Comparison of ENCODE assay signal across 12 cellular contexts in genomic region chr17:48484850-48485249, GRCh38. TPM values are rescaled to one million over a fixed set of nuclear protein-coding genes. Genes with fewer than 3 reads are reported as not detected.
DNase-seq lines count a peak whose midpoint lies in the region; ATAC-seq and TF ChIP-seq lines count a peak whose summit lies in the region.
"Had no signal": no experiment of that assay in that cellular context is flagged by ENCODE, and none has a peak within 500 bp of the region (broad histone marks: within the 10 kb centered on the region; RNA-seq: fewer than 3 reads in every experiment).

No MANE protein-coding gene starts in this region.

- ATAC-seq in HCT116 (no peak), HG03342 (IDR thresholded peaks at IDR 0.05; ENCODE audit: unreplicated experiment) (no peak)

- H3K27me3 ChIP-seq in HCT116 (ENCODE audit: insufficient read depth, low read length), result no peaks in the 10 kb centered on the region

- DNase-seq in ACHN, result peak; percentile 96
- peak; percentile 49 for DNase-seq in HCT116 (ENCODE audit: low read depth, low spot score)
- DNase-seq in SKM-1 (lab: John Stamatoyannopoulos, UW; ENCODE audit: unreplicated experiment), result peak; percentile 32
- peak; percentile 22 for DNase-seq in fibroblast of villous mesenchyme (ENCODE audit: low read depth)
- no peak for DNase-seq in SW 1271 (lab: John Stamatoyannopoulos, UW)
- no peak for DNase-seq in nephron progenitor cell
- no peak for DNase-seq in SHP77 (lab: John Stamatoyannopoulos, UW)
- DNase-seq: activated CD4-positive, alpha-beta T cell treated with anti-CD3 and anti-CD28 coated beads for 48 hours; amniotic stem cell; CD4-positive, alpha-beta memory T cell; NCI-H2081 had no signal

- RAD21 ChIA-PET in HCT116 (lab: Charles Lee; ENCODE audit: low non-redundant PET in 1 of 2, low total read pairs in 2 of 2, uncharacterized antibody in 2 of 2, unreplicated experiment in 2 of 2), result no interaction called here

- no peak for TF ChIP-seq RAD21 in HCT116 (IDR thresholded peaks at IDR 0.05; ENCODE audit: low read depth)

- no peaks in the 10 kb centered on the region for H3K9me3 ChIP-seq in HCT116 (ENCODE audit: control insufficient read depth in 1 of 2, insufficient read depth in 1 of 2, low read depth in 1 of 2, low read length in 2 of 2)

- no peaks in the 10 kb centered on the region for H3K36me3 ChIP-seq in HCT116 (ENCODE audit: control insufficient read depth in 1 of 2, insufficient read depth in 2 of 2, low read length in 2 of 2)

- H3K27ac Mint-ChIP-seq in nephron progenitor cell, result no peak overlapping the region
- H3K27ac Mint-ChIP-seq: CD4-positive, alpha-beta memory T cell had no signal

- H3K4me3 Mint-ChIP-seq in nephron progenitor cell, result no peak overlapping the region
- H3K4me3 Mint-ChIP-seq: CD4-positive, alpha-beta memory T cell had no signal

- H3K9me3 Mint-ChIP-seq in nephron progenitor cell, result no peaks in the 10 kb centered on the region
- H3K9me3 Mint-ChIP-seq: CD4-positive, alpha-beta memory T cell had no signal

- no peaks in the 10 kb centered on the region for H4K20me1 ChIP-seq in HCT116 (ENCODE audit: insufficient read depth)

- peaks cover 25% of the 10 kb centered on the region for H3K27me3 Mint-ChIP-seq in nephron progenitor cell (ENCODE audit: low read depth, poor library complexity)

- POLR2A ChIA-PET in HCT116 (lab: Charles Lee), result interaction anchor here (0.6 kb wide), 1 partner anchor 11 kb away, joined by 3 read pairs; no protein-coding TSS in a partner anchor

- peaks cover 61% of the 10 kb centered on the region for H3K4me1 Mint-ChIP-seq in nephron progenitor cell

- H3K9me2 ChIP-seq in HCT116 (ENCODE audit: insufficient read depth), result no peaks in the 10 kb centered on the region

- H3K4me1 ChIP-seq in HCT116 (ENCODE audit: control insufficient read depth in 1 of 2, insufficient read depth in 2 of 2, low read length in 2 of 2), result peaks cover 62 to 86% of the 10 kb centered on the region in 2 experiments

- H3K79me2 ChIP-seq in HCT116 (ENCODE audit: insufficient read depth, low read length), result no peaks in the 10 kb centered on the region

- H3K4me2 ChIP-seq in HCT116 (ENCODE audit: low read length), result peak overlapping the region; percentile 70

- intact Hi-C loops in HCT116 (cut with micrococcal nuclease), result loop anchor here (10.0 kb wide), 2 partner anchors 130 to 460 kb away; partner anchors contain the start of genes HOXB7 and HOXB8

- peak overlapping the region; percentile 61 for H3K9ac ChIP-seq in HCT116 (ENCODE audit: low read length)

- CTCF ChIA-PET in HCT116 (lab: Charles Lee), result no interaction called here

- H3K4me3 ChIP-seq in HCT116 (replicated peaks in 1 of 2; ENCODE audit: low read depth in 1 of 2, low read length in 2 of 2), result peak overlapping the region in 1 of 2 experiments; percentile 32; a peak in 1 of 4 replicates
- no peak overlapping the region for H3K4me3 ChIP-seq in fibroblast of villous mesenchyme (ENCODE audit: low read depth, low read length)

- peak overlapping the region; percentile 0 for H2AFZ ChIP-seq in HCT116 (ENCODE audit: low read depth, low read length, poor library complexity, severe bottlenecking)

- TF ChIP-seq CTCF in HCT116 (IDR thresholded peaks at IDR 0.05 in 2 of 3, conservative IDR thresholded peaks at IDR 0.05 in 1 of 3; ENCODE audit: borderline replicate concordance in 1 of 3, insufficient read depth in 1 of 3, low read depth in 2 of 3, low read length in 2 of 3) (no peak), fibroblast of villous mesenchyme (IDR thresholded peaks at IDR 0.05; ENCODE audit: insufficient read depth, low read depth, low read length) (no peak), nephron progenitor cell (IDR thresholded peaks at IDR 0.05) (no peak)

- peak overlapping the region; percentile 83; the same call in 1 of the 2 replicates for H3K27ac ChIP-seq in HCT116 (ENCODE audit: low read depth, low read length)

- H3K36me3 Mint-ChIP-seq in nephron progenitor cell (ENCODE audit: low read depth), result no peaks in the 10 kb centered on the region
- H3K36me3 Mint-ChIP-seq: CD4-positive, alpha-beta memory T cell had no signal

- TF ChIP-seq POLR2A in HCT116 (IDR thresholded peaks at IDR 0.05; ENCODE audit: borderline replicate concordance, extremely low read depth, insufficient read depth, insufficient read length), result no peak

- in situ Hi-C loops in ACHN (cut with HindIII; ENCODE audit: low pct_ligation_motif_present, low pct_unique_long_range_greater_than_20kb, low sequenced_read_pairs), result no loop called here

- BruUV-seq in HCT116 (replicated peaks; lab: Mats Ljungman, UMichigan), result no TSS peak

TF ChIP-seq in HCT116, 20 proteins besides CTCF, POLR2A, EP300 and RAD21:
- TF ChIP-seq CBX3 (IDR thresholded peaks at IDR 0.05; ENCODE audit: low read depth) (0 out of 2 replicates have a peak, but pooled peaks have one; percentile 28), SP1 (IDR thresholded peaks at IDR 0.05; ENCODE audit: low read depth) (peak; percentile 27; the same call in 1 of the 2 replicates), FOSL1 (IDR thresholded peaks at IDR 0.05; ENCODE audit: low read depth) (peak; percentile 25; the same call in 1 of the 2 replicates), ZNF274 (IDR thresholded peaks at IDR 0.05; ENCODE audit: low read depth, low read length) (no peak), JUND (IDR thresholded peaks at IDR 0.05) (peak; percentile 36; the same call in 1 of the 2 replicates), TCF7L2 (IDR thresholded peaks at IDR 0.05; ENCODE audit: borderline replicate concordance, extremely low read depth, insufficient read depth, insufficient read length) (no peak)

RNA-seq across cellular contexts. Expression of gene HOXB1, which starts 46.0 kb away (rescaled TPM):
- not detected for total RNA-seq in HCT116 (2021; ENCODE audit: unreplicated experiment)
- polyA plus RNA-seq in HCT116 (2012), result not detected in 2 replicates
- not detected in 2 replicates for total RNA-seq in fibroblast of villous mesenchyme
- total RNA-seq: CD4-positive, alpha-beta memory T cell had no signal
- polyA plus RNA-seq: CD4-positive, alpha-beta memory T cell had no signal

RNA-seq across cellular contexts. Expression of gene SKAP1, which starts 54.8 kb away (rescaled TPM):
- total RNA-seq in HCT116 (2021; ENCODE audit: unreplicated experiment) (12.4 TPM), fibroblast of villous mesenchyme (not detected in 2 replicates)
- 12.0 and 16.1 TPM in 2 replicates for polyA plus RNA-seq in HCT116 (2012)

Comparison
In these comparisons a context has a peak if more than half of its experiments do, and no peak if none do; other contexts are left out.
1. DNase-seq: peak in ACHN (single experiment), HCT116 (single experiment), SKM-1 (single experiment) and fibroblast of villous mesenchyme (single experiment); none in SW 1271 (0 of 2), nephron progenitor cell (single experiment) and SHP77 (0 of 2).
2. RNA of gene SKAP1, which starts 54.8 kb away (total RNA-seq): 12.4 TPM in HCT116 (single experiment); not detected in fibroblast of villous mesenchyme; every median in the first group is over 10 times any median in the second.